ENCODE assay signal across 28 cellular contexts in the genomic region with DNA sequence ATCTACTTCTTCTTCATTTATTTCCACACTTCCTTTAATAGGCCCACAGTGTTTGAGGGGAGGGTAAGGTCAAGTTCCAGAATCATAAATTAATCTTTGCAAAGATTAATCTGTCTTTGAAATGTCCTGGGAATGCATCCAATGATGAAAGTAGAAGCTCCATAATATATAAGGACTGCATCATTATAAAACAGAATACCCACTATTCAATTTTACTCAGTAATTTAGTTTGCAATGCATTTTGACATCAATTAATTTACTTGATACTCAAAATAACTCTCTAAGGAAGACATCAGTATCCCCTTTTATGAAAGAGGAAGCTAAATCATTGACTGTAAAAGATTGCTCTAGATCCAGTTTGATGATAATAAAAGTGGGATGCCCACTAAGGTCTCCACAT.
"Had no signal": no experiment of that assay in that cellular context is flagged by ENCODE, and none has a peak within 500 bp of the region (broad histone marks: within the 10 kb centered on the region; RNA-seq: fewer than 3 reads in every experiment).

No MANE protein-coding gene starts in this region.

- H3K4me3 Mint-ChIP-seq: dendritic cell treated with granulocyte-macrophage colony-stimulating factor and Interleukin-4, amounts not matched to agents 40 ng/mL and 50 ng/mL, for 4 days; effector memory CD8-positive, alpha-beta T cell; endodermal cell had no signal

- H3K4me1 ChIP-seq: colonic mucosa, esophagus squamous epithelium, foreskin keratinocyte, gastrocnemius medialis, gastroesophageal sphincter, heart left ventricle, heart right ventricle had no signal

- H3K4me3 ChIP-seq: colonic mucosa, coronary artery, dorsolateral prefrontal cortex, esophagus muscularis mucosa, esophagus squamous epithelium, gastrocnemius medialis, gastroesophageal sphincter, heart left ventricle, heart right ventricle had no signal

- ATAC-seq: effector memory CD8-positive, alpha-beta T cell; esophagus mucosa; foreskin keratinocyte; gastrocnemius medialis; gastroesophageal sphincter; heart left ventricle; heart right ventricle had no signal

- H3K27ac Mint-ChIP-seq: dendritic cell treated with granulocyte-macrophage colony-stimulating factor and Interleukin-4, amounts not matched to agents 40 ng/mL and 50 ng/mL, for 4 days; effector memory CD8-positive, alpha-beta T cell; endodermal cell had no signal

- H3K9me3 Mint-ChIP-seq: endodermal cell had no signal

- H3K9me3 ChIP-seq: colonic mucosa, esophagus muscularis mucosa, esophagus squamous epithelium, gastrocnemius medialis, gastroesophageal sphincter, heart left ventricle, heart right ventricle had no signal

- H3K27ac ChIP-seq: colonic mucosa, coronary artery, dorsolateral prefrontal cortex, epithelial cell of prostate, esophagus muscularis mucosa, esophagus squamous epithelium, foreskin keratinocyte, gastrocnemius medialis, gastroesophageal sphincter, heart left ventricle, heart right ventricle had no signal

- H3K36me3 ChIP-seq: colonic mucosa, esophagus muscularis mucosa, esophagus squamous epithelium, gastrocnemius medialis, gastroesophageal sphincter, heart left ventricle, heart right ventricle had no signal

- DNase-seq: colonic mucosa; cortex of kidney; dermis blood vessel endothelial cell; dorsolateral prefrontal cortex; effector CD4-positive, alpha-beta T cell; effector CD8-positive, alpha-beta T cell; effector memory CD4-positive, alpha-beta T cell; effector memory CD8-positive, alpha-beta T cell; endodermal cell; erythroblast; esophagus squamous epithelium; foreskin fibroblast; foreskin keratinocyte; foreskin melanocyte; gastrocnemius medialis; glutamatergic neuron; heart left ventricle; heart right ventricle had no signal

- H3K27me3 ChIP-seq: colonic mucosa, dorsolateral prefrontal cortex, esophagus muscularis mucosa, esophagus squamous epithelium, foreskin keratinocyte, gastrocnemius medialis, gastroesophageal sphincter, heart left ventricle, heart right ventricle had no signal

- FAIRE-seq: colon, endometrium, endothelial cell of umbilical vein, frontal cortex had no signal

- H3K27me3 Mint-ChIP-seq: dendritic cell treated with granulocyte-macrophage colony-stimulating factor and Interleukin-4, amounts not matched to agents 40 ng/mL and 50 ng/mL, for 4 days; effector memory CD8-positive, alpha-beta T cell had no signal
